ENCODE assay signal across 23 cellular contexts in the genomic region with DNA sequence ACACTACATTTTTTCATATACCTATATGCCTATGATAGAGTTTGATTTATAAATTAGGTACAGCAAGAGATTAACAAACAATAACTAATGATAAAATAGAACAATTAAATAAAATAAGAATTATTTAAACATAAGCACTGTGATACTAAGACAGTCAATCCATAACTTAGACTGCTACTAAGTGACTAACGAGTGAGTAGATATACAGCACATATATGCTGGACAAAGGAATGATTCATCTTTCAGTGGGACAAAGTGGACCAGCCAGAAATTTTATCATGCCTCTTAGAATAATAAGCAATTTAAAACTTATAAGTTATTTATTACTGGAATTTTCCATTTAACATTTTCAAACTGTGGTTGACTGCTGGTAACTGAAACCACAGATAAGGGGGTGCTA. TPM values are rescaled to one million over a fixed set of nuclear protein-coding genes. Genes with fewer than 3 reads are reported as not detected.
DNase-seq lines count a peak whose midpoint lies in the region; ATAC-seq, FAIRE-seq and TF ChIP-seq lines count a peak whose summit lies in the region.
"Had no signal": no experiment of that assay in that cellular context is flagged by ENCODE, and none has a peak within 500 bp of the region (broad histone marks: within the 10 kb centered on the region; RNA-seq: fewer than 3 reads in every experiment).

No MANE protein-coding gene starts in this region.

- CTCF ChIA-PET in Calu3 (lab: Charles Lee) = no interaction called here

- TF ChIP-seq CTCF in Calu3 (IDR thresholded peaks at IDR 0.05; ENCODE audit: unreplicated experiment) = no peak
- no peak for TF ChIP-seq CTCF in bronchial epithelial cell (IDR thresholded peaks at IDR 0.05; ENCODE audit: insufficient read depth, low read length, severe bottlenecking)

- peak overlapping the region; percentile 54 for H3K4me3 Mint-ChIP-seq in Calu3 (ENCODE audit: low read depth, unreplicated experiment)
- H3K4me3 Mint-ChIP-seq: CD4-positive, alpha-beta memory T cell; HFFc6 had no signal

- H3K27me3 ChIP-seq in bronchial epithelial cell (ENCODE audit: control insufficient read depth, insufficient read depth, low read length) = no peaks in the 10 kb centered on the region
- H3K27me3 ChIP-seq: BLaER1 had no signal

- no peaks in the 10 kb centered on the region for H3K36me3 Mint-ChIP-seq in Calu3 (ENCODE audit: insufficient read depth, unreplicated experiment)
- H3K36me3 Mint-ChIP-seq: CD4-positive, alpha-beta memory T cell had no signal

- no TSS peak for BruUV-seq in Calu3 (replicated peaks; lab: Mats Ljungman, UMichigan)

- no peak for FAIRE-seq in bronchial epithelial cell (lab: Jason Lieb, UNC)
- FAIRE-seq: GM12892, GM18507 had no signal

- intact Hi-C loops in Calu3 (cut with micrococcal nuclease; ENCODE audit: unreplicated experiment) = no loop called here

- peaks cover 42% of the 10 kb centered on the region for H3K4me1 Mint-ChIP-seq in Calu3 (ENCODE audit: low read depth, unreplicated experiment)

- no peaks in the 10 kb centered on the region for H3K36me3 ChIP-seq in bronchial epithelial cell (ENCODE audit: control insufficient read depth, insufficient read depth, low read length)
- H3K36me3 ChIP-seq: BLaER1 had no signal

- H3K9me3 Mint-ChIP-seq in Calu3 (ENCODE audit: low read depth, unreplicated experiment) = peaks cover 2% of the 10 kb centered on the region
- H3K9me3 Mint-ChIP-seq: CD14-positive monocyte had no signal

- peak overlapping the region; percentile 87 for H3K27ac Mint-ChIP-seq in Calu3 (ENCODE audit: unreplicated experiment)
- H3K27ac Mint-ChIP-seq: CD14-positive monocyte, HFFc6 had no signal

- ATAC-seq in HG02884 (IDR thresholded peaks at IDR 0.05; ENCODE audit: unreplicated experiment) (no peak), HG03432 (IDR thresholded peaks at IDR 0.05; ENCODE audit: unreplicated experiment) (no peak)
- ATAC-seq: HCT116 had no signal

- H3K4me3 ChIP-seq in bronchial epithelial cell (ENCODE audit: low read depth, low read length) = no peak overlapping the region
- H3K4me3 ChIP-seq: BLaER1 had no signal

- DNase-seq in Calu3 (no peak), OCI-M1 (lab: John Stamatoyannopoulos, UW) (peak; percentile 22), bronchial epithelial cell (ENCODE audit: low read depth) (peak; percentile 39), cerebellar cortex (ENCODE audit: low spot score) (no peak)
- no peak for DNase-seq in activated CD4-positive, alpha-beta T cell treated with anti-CD3 and anti-CD28 coated beads, Interleukin-2, amount 50 U/mL, for 1 hour
- DNase-seq: 8988T; CD4-positive, alpha-beta memory T cell; DMS 273 treated with DMSO at 0.1 percent for 48 hours; DMS53; DND-41; GDM1; GOT3; H7; HFFc6 had no signal

- H3K27me3 Mint-ChIP-seq in Calu3 (ENCODE audit: unreplicated experiment) = no peaks in the 10 kb centered on the region

RNA-seq across cellular contexts. Expression of a gene that starts 11.0 kb away (rescaled TPM):
- 0.49 and 0.66 TPM in 2 replicates for total RNA-seq in Calu3 (2022)
- not detected in 2 replicates for total RNA-seq in bronchial epithelial cell
- total RNA-seq: A673; CD4-positive, alpha-beta memory T cell; H7; HFFc6; HT-29 had no signal

RNA-seq across cellular contexts. Expression of a gene that starts 24.9 kb away (rescaled TPM):
- not detected in 2 replicates for total RNA-seq in Calu3 (2022)
- total RNA-seq in bronchial epithelial cell = not detected in 2 replicates
- total RNA-seq: A673; CD4-positive, alpha-beta memory T cell; H7; HFFc6; HT-29 had no signal

RNA-seq across cellular contexts. Expression of a gene that starts 45.0 kb away (rescaled TPM):
- total RNA-seq in Calu3 (2022) (not detected in 2 replicates), bronchial epithelial cell (not detected in 2 replicates)
- total RNA-seq: A673; CD4-positive, alpha-beta memory T cell; H7; HFFc6; HT-29 had no signal

Comparison
In these comparisons a context has a peak if more than half of its experiments do, and no peak if none do; other contexts are left out.
1. DNase-seq: peak in OCI-M1 (single experiment) and bronchial epithelial cell (single experiment); none in Calu3 (single experiment), activated CD4-positive, alpha-beta T cell treated with anti-CD3 and anti-CD28 coated beads, Interleukin-2, amount 50 U/mL, for 1 hour (single experiment) and cerebellar cortex (single experiment).